In the genomic region with DNA sequence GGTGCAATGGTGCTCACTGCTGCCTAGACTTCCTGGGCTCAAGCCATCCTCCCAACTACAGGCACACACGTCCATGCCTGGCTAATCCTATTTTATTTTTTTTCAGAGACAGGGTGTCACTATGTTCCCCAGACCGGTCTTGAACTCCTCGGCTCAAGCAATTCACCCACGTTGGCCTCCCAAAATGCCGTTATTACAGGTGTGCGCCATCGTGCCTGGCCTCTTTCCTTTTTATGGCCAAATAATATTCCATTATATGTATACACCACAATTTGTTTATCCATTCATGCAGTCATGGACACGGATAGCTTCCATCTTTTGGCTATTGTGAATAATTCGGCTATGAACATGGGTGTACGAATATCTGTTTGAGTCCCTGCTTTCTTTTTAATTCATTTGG, we compare ENCODE assay signal across 1 cellular context.
TF ChIP-seq lines count a peak whose summit lies in the region.

No MANE protein-coding gene starts in this region.

TF ChIP-seq in GM12878, 131 proteins besides CTCF, POLR2A, EP300 and RAD21:
- no peak for TF ChIP-seq POLR2AphosphoS2 (IDR thresholded peaks at IDR 0.05; ENCODE audit: low read depth, low read length)
- TF ChIP-seq TARDBP (IDR thresholded peaks at IDR 0.05; ENCODE audit: borderline replicate concordance), result no peak
- TF ChIP-seq, protein P1, sequence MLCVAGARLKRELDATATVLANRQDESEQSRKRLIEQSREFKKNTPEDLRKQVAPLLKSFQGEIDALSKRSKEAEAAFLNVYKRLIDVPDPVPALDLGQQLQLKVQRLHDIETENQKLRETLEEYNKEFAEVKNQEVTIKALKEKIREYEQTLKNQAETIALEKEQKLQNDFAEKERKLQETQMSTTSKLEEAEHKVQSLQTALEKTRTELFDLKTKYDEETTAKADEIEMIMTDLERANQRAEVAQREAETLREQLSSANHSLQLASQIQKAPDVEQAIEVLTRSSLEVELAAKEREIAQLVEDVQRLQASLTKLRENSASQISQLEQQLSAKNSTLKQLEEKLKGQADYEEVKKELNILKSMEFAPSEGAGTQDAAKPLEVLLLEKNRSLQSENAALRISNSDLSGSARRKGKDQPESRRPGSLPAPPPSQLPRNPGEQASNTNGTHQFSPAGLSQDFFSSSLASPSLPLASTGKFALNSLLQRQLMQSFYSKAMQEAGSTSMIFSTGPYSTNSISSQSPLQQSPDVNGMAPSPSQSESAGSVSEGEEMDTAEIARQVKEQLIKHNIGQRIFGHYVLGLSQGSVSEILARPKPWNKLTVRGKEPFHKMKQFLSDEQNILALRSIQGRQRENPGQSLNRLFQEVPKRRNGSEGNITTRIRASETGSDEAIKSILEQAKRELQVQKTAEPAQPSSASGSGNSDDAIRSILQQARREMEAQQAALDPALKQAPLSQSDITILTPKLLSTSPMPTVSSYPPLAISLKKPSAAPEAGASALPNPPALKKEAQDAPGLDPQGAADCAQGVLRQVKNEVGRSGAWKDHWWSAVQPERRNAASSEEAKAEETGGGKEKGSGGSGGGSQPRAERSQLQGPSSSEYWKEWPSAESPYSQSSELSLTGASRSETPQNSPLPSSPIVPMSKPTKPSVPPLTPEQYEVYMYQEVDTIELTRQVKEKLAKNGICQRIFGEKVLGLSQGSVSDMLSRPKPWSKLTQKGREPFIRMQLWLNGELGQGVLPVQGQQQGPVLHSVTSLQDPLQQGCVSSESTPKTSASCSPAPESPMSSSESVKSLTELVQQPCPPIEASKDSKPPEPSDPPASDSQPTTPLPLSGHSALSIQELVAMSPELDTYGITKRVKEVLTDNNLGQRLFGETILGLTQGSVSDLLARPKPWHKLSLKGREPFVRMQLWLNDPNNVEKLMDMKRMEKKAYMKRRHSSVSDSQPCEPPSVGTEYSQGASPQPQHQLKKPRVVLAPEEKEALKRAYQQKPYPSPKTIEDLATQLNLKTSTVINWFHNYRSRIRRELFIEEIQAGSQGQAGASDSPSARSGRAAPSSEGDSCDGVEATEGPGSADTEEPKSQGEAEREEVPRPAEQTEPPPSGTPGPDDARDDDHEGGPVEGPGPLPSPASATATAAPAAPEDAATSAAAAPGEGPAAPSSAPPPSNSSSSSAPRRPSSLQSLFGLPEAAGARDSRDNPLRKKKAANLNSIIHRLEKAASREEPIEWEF (IDR thresholded peaks at IDR 0.05; ENCODE audit: insufficient replicate concordance, low read depth, low read length), result no peak
- TF ChIP-seq RCOR1 (conservative IDR thresholded peaks at IDR 0.05; ENCODE audit: low read depth, low read length), result no peak
- TF ChIP-seq, protein P2, sequence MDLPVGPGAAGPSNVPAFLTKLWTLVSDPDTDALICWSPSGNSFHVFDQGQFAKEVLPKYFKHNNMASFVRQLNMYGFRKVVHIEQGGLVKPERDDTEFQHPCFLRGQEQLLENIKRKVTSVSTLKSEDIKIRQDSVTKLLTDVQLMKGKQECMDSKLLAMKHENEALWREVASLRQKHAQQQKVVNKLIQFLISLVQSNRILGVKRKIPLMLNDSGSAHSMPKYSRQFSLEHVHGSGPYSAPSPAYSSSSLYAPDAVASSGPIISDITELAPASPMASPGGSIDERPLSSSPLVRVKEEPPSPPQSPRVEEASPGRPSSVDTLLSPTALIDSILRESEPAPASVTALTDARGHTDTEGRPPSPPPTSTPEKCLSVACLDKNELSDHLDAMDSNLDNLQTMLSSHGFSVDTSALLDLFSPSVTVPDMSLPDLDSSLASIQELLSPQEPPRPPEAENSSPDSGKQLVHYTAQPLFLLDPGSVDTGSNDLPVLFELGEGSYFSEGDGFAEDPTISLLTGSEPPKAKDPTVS (IDR thresholded peaks at IDR 0.05; ENCODE audit: low read depth, low read length), result no peak
- TF ChIP-seq, protein P3, sequence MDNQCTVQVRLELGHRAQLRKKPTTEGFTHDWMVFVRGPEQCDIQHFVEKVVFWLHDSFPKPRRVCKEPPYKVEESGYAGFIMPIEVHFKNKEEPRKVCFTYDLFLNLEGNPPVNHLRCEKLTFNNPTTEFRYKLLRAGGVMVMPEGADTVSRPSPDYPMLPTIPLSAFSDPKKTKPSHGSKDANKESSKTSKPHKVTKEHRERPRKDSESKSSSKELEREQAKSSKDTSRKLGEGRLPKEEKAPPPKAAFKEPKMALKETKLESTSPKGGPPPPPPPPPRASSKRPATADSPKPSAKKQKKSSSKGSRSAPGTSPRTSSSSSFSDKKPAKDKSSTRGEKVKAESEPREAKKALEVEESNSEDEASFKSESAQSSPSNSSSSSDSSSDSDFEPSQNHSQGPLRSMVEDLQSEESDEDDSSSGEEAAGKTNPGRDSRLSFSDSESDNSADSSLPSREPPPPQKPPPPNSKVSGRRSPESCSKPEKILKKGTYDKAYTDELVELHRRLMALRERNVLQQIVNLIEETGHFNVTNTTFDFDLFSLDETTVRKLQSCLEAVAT (IDR thresholded peaks at IDR 0.05), result no peak
- no peak for TF ChIP-seq BACH1 (IDR thresholded peaks at IDR 0.05; ENCODE audit: borderline replicate concordance)
- TF ChIP-seq CHD4 (IDR thresholded peaks at IDR 0.05), result no peak
- TF ChIP-seq SUZ12 (IDR thresholded peaks at IDR 0.05; ENCODE audit: unreplicated experiment), result no peak
- TF ChIP-seq, protein P4, sequence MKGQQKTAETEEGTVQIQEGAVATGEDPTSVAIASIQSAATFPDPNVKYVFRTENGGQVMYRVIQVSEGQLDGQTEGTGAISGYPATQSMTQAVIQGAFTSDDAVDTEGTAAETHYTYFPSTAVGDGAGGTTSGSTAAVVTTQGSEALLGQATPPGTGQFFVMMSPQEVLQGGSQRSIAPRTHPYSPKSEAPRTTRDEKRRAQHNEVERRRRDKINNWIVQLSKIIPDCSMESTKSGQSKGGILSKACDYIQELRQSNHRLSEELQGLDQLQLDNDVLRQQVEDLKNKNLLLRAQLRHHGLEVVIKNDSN (IDR thresholded peaks at IDR 0.05; ENCODE audit: borderline replicate concordance, extremely low read length, insufficient read depth, low read depth, low read length), result no peak
- TF ChIP-seq RAD51 (IDR thresholded peaks at IDR 0.05), result no peak
- TF ChIP-seq, protein P5, sequence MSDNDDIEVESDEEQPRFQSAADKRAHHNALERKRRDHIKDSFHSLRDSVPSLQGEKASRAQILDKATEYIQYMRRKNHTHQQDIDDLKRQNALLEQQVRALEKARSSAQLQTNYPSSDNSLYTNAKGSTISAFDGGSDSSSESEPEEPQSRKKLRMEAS (IDR thresholded peaks at IDR 0.05; ENCODE audit: low read depth, low read length), result no peak
- no peak for TF ChIP-seq MYC (IDR thresholded peaks at IDR 0.05; ENCODE audit: insufficient read depth, insufficient read length, insufficient replicate concordance, low read length, severe bottlenecking)
- TF ChIP-seq CREM (IDR thresholded peaks at IDR 0.05; ENCODE audit: low read depth), result no peak
- no peak for TF ChIP-seq SIX5 (IDR thresholded peaks at IDR 0.05; ENCODE audit: low read depth, low read length, severe bottlenecking)
